ENCODE assay signal across 15 cellular contexts in the genomic region with DNA sequence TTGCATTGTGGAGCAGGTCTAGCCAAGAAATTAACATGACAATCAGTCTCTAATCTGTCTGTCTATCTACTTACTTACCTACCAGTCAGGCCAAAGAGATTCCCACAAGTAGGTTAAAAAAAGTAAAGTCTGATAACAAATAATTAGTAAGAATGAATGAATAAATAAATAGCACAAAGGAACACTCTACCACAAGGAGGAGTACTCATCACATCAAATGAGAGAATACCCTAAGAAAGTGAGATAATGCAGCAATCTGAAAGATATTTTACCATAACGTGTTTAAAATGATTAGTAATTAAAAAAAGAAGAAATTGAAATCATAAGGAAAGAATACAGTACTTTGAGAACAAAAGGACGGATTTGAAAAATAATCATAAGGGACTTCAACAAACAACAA.
DNase-seq lines count a peak whose midpoint lies in the region; ATAC-seq and TF ChIP-seq lines count a peak whose summit lies in the region.
"Had no signal": no experiment of that assay in that cellular context is flagged by ENCODE, and none has a peak within 500 bp of the region (broad histone marks: within the 10 kb centered on the region; RNA-seq: fewer than 3 reads in every experiment).

No MANE protein-coding gene starts in this region.

- no peak overlapping the region for H3K23ac ChIP-seq in mesendoderm (ENCODE audit: low read length)

- no peak overlapping the region for H3K27ac Mint-ChIP-seq in activated CD8-positive, alpha-beta T cell treated with anti-CD3 and anti-CD28 coated beads for 36 hours
- H3K27ac Mint-ChIP-seq: activated naive CD8-positive, alpha-beta T cell treated with anti-CD3 and anti-CD28 coated beads, Interleukin-2, amount 10 ng/mL, durations not matched to agents 7 days and 5 days; memory B cell; progenitor cell of endocrine pancreas; stimulated activated naive B cell treated with anti-CD40 and anti-IgM and Interleukin-4, amounts not matched to agents 10 μg/mL and 1 μg/mL and 100 μg/mL, for 72 hours had no signal

- no peaks in the 10 kb centered on the region; the same call in 1 of the 2 replicates for H3K4me1 ChIP-seq in HEK293 (ENCODE audit: control insufficient read depth, insufficient read depth, low read length)
- no peaks in the 10 kb centered on the region for H3K4me1 ChIP-seq in mesendoderm (ENCODE audit: control insufficient read depth, low read depth, low read length)

- no peaks in the 10 kb centered on the region for H3K27me3 Mint-ChIP-seq in activated CD8-positive, alpha-beta T cell treated with anti-CD3 and anti-CD28 coated beads for 36 hours
- H3K27me3 Mint-ChIP-seq: activated naive CD8-positive, alpha-beta T cell treated with anti-CD3 and anti-CD28 coated beads, Interleukin-2, amount 10 ng/mL, durations not matched to agents 7 days and 5 days; memory B cell; progenitor cell of endocrine pancreas; stimulated activated naive B cell treated with anti-CD40 and anti-IgM and Interleukin-4, amounts not matched to agents 10 μg/mL and 1 μg/mL and 100 μg/mL, for 72 hours had no signal

- H3K56ac ChIP-seq in mesendoderm (ENCODE audit: low read length), result no peak overlapping the region

- TF ChIP-seq CTCF in AG04450 (IDR thresholded peaks at IDR 0.05; ENCODE audit: low read depth, low read length) (peak; percentile 60), HEK293 (tag by site-specific recombination; IDR thresholded peaks at IDR 0.05) (0 out of 2 replicates have a peak, but pooled peaks have one; percentile 10), astrocyte of the spinal cord (IDR thresholded peaks at IDR 0.05; ENCODE audit: low read depth, low read length) (peak; percentile 19)
- TF ChIP-seq CTCF in activated CD8-positive, alpha-beta T cell treated with anti-CD3 and anti-CD28 coated beads for 36 hours (IDR thresholded peaks at IDR 0.05), result no peak

- intact Hi-C loops in activated CD8-positive, alpha-beta T cell treated with anti-CD3 and anti-CD28 coated beads for 36 hours (cut with micrococcal nuclease), result no loop called here

- H3K27me3 ChIP-seq in AG04450 (ENCODE audit: control insufficient read depth, insufficient read depth, low read length) (no peaks in the 10 kb centered on the region), mesendoderm (ENCODE audit: insufficient read depth, low read length, poor library complexity) (no peaks in the 10 kb centered on the region)

- H3K4me2 ChIP-seq in mesendoderm (ENCODE audit: low read length), result no peak overlapping the region

- no peaks in the 10 kb centered on the region for H3K79me2 ChIP-seq in mesendoderm (ENCODE audit: control insufficient read depth, insufficient read depth, low read length)

- H3K4me3 ChIP-seq in AG04450 (ENCODE audit: low read depth, low read length), result no peak overlapping the region
- H3K4me3 ChIP-seq in HEK293 (ENCODE audit: low read depth, low read length), result no peak overlapping the region
- H3K4me3 ChIP-seq in astrocyte of the spinal cord (ENCODE audit: low read depth, low read length), result no peak overlapping the region
- no peak overlapping the region for H3K4me3 ChIP-seq in mesendoderm (ENCODE audit: low read length)

- H3K4me1 Mint-ChIP-seq in activated CD8-positive, alpha-beta T cell treated with anti-CD3 and anti-CD28 coated beads for 36 hours (ENCODE audit: low read depth), result peaks cover 3% of the 10 kb centered on the region
- H3K4me1 Mint-ChIP-seq: memory B cell; stimulated activated naive B cell treated with anti-CD40 and anti-IgM and Interleukin-4, amounts not matched to agents 10 μg/mL and 1 μg/mL and 100 μg/mL, for 72 hours had no signal

- no peak overlapping the region for H3K9ac ChIP-seq in mesendoderm (ENCODE audit: low read length)

- CTCF ChIA-PET in AG04450 (lab: Charles Lee), result interaction anchor here (0.7 to 3.9 kb wide), 19 partner anchors 9 to 268 kb away, joined by 3 to 85 read pairs (median 4); a partner anchor contains a TSS
- CTCF ChIA-PET in HEK293 (lab: Yijun Ruan, JAX), result interaction anchor here (0.7 kb wide), 1 partner anchor 12 kb away, joined by 3 read pairs; no protein-coding TSS in a partner anchor
- CTCF ChIA-PET in activated CD8-positive, alpha-beta T cell treated with anti-CD3 and anti-CD28 coated beads for 36 hours (lab: Charles Lee), result no interaction called here

- no peak overlapping the region for H3K18ac ChIP-seq in mesendoderm (ENCODE audit: low read length)

- H4K8ac ChIP-seq in mesendoderm (ENCODE audit: low read depth, low read length), result no peak overlapping the region

- 100% methylated on average over 1 of the region's 2 CpGs for WGBS in mesendoderm (ENCODE audit: extremely low coverage, insufficient coverage, low lambda C conversion rate)

- H2BK120ac ChIP-seq in mesendoderm (ENCODE audit: low read depth, low read length), result no peak overlapping the region

- H3K9me3 Mint-ChIP-seq in activated CD8-positive, alpha-beta T cell treated with anti-CD3 and anti-CD28 coated beads for 36 hours, result peaks cover 10% of the 10 kb centered on the region

- H3K36me3 ChIP-seq in HEK293 (ENCODE audit: control insufficient read depth in 2 of 2, insufficient read depth in 1 of 2, low read length in 2 of 2) (no peaks in the 10 kb centered on the region), mesendoderm (ENCODE audit: control insufficient read depth, insufficient read depth, low read length) (no peaks in the 10 kb centered on the region)

- H3K27ac ChIP-seq in AG04450 (ENCODE audit: low read depth, low read length) (no peak overlapping the region), HEK293 (ENCODE audit: extremely low read depth, low read depth, low read length) (no peak overlapping the region), mesendoderm (ENCODE audit: low read depth, low read length) (no peak overlapping the region)

- no peak overlapping the region for H3K4ac ChIP-seq in mesendoderm (ENCODE audit: low read depth, low read length)

- H3K9me3 ChIP-seq in AG04450 (ENCODE audit: control insufficient read depth, insufficient read depth, low read length) (peaks cover 3% of the 10 kb centered on the region; the same call in 1 of the 2 replicates), HEK293 (ENCODE audit: control insufficient read depth, insufficient read depth, low read depth, low read length) (no peaks in the 10 kb centered on the region)

- no peak overlapping the region for H2BK5ac ChIP-seq in mesendoderm (ENCODE audit: low read length)

- POLR2A ChIA-PET in AG04450 (lab: Yijun Ruan, JAX), result no interaction called here
- POLR2A ChIA-PET in HEK293 (lab: Yijun Ruan, JAX), result no interaction called here
- POLR2A ChIA-PET in activated CD8-positive, alpha-beta T cell treated with anti-CD3 and anti-CD28 coated beads for 36 hours (lab: Charles Lee), result no interaction called here

- no peaks in the 10 kb centered on the region for H3K79me1 ChIP-seq in mesendoderm (ENCODE audit: low read length)

- peak; percentile 10 for DNase-seq in AG04450 (ENCODE audit: low read depth, low spot score)
- peak; percentile 34 for DNase-seq in astrocyte of the spinal cord (ENCODE audit: low read depth, low spot score)
- DNase-seq in mesendoderm, result peak; percentile 11
- DNase-seq in SKM-1 (lab: John Stamatoyannopoulos, UW; ENCODE audit: unreplicated experiment), result no peak
- no peak for DNase-seq in germinal center (ENCODE audit: low spot score)
- no peak for DNase-seq in activated CD8-positive, alpha-beta T cell treated with anti-CD3 and anti-CD28 coated beads for 36 hours
- DNase-seq: activated naive CD8-positive, alpha-beta T cell treated with anti-CD3 and anti-CD28 coated beads, Interleukin-2, amount 10 ng/mL, durations not matched to agents 7 days and 5 days; NCI-H345; stimulated activated CD4-positive, alpha-beta T cell treated with anti-CD3 and anti-CD28 coated beads, Interleukin-2, amount 100 ng/mL, for 24 hours; stimulated activated naive B cell treated with anti-CD40 and anti-IgM and Interleukin-4, amounts not matched to agents 10 μg/mL and 1 μg/mL and 100 μg/mL, for 72 hours; T1000 had no signal

- no peak overlapping the region for H2AK5ac ChIP-seq in mesendoderm (ENCODE audit: low read length)

- no peak for ATAC-seq in activated CD8-positive, alpha-beta T cell treated with anti-CD3 and anti-CD28 coated beads for 36 hours
- ATAC-seq in HG02642 (IDR thresholded peaks at IDR 0.05; ENCODE audit: poor library complexity, unreplicated experiment), result no peak
- ATAC-seq: stimulated activated naive B cell treated with anti-CD40 and anti-IgM and Interleukin-4, amounts not matched to agents 10 μg/mL and 1 μg/mL and 100 μg/mL, for 72 hours had no signal

- in situ Hi-C loops in astrocyte of the spinal cord (cut with HindIII; ENCODE audit: low sequenced_read_pairs), result no loop called here

- peaks cover 38% of the 10 kb centered on the region for H3K36me3 Mint-ChIP-seq in activated CD8-positive, alpha-beta T cell treated with anti-CD3 and anti-CD28 coated beads for 36 hours (ENCODE audit: low read depth)

- H3K4me3 Mint-ChIP-seq in activated CD8-positive, alpha-beta T cell treated with anti-CD3 and anti-CD28 coated beads for 36 hours, result no peak overlapping the region
- H3K4me3 Mint-ChIP-seq: activated naive CD8-positive, alpha-beta T cell treated with anti-CD3 and anti-CD28 coated beads, Interleukin-2, amount 10 ng/mL, durations not matched to agents 7 days and 5 days; memory B cell; stimulated activated naive B cell treated with anti-CD40 and anti-IgM and Interleukin-4, amounts not matched to agents 10 μg/mL and 1 μg/mL and 100 μg/mL, for 72 hours had no signal

- no peak overlapping the region for H2BK15ac ChIP-seq in mesendoderm (replicated peaks; ENCODE audit: low read depth)

- no peak overlapping the region for H4K5ac ChIP-seq in mesendoderm (ENCODE audit: low read length)

TF ChIP-seq in HEK293, 187 proteins besides CTCF, POLR2A, EP300 and RAD21 (continues in another document):
- TF ChIP-seq ZNF10 (tag by site-specific recombination; IDR thresholded peaks at IDR 0.05) (no peak), ZNF555 (tag by site-specific recombination; conservative IDR thresholded peaks at IDR 0.05) (no peak), ZNF16 (tag by site-specific recombination; IDR thresholded peaks at IDR 0.05; ENCODE audit: low read depth) (no peak), ZNF707 (tag by site-specific recombination; IDR thresholded peaks at IDR 0.05) (no peak), ZNF302 (tag by site-specific recombination; IDR thresholded peaks at IDR 0.05; ENCODE audit: low read depth) (no peak), ZNF529 (tag by site-specific recombination; IDR thresholded peaks at IDR 0.05; ENCODE audit: insufficient replicate concordance) (no peak), WT1 (tag by site-specific recombination; IDR thresholded peaks at IDR 0.05) (no peak), ZIC2 (tag by site-specific recombination; IDR thresholded peaks at IDR 0.05) (no peak)
- TF ChIP-seq, protein P1, sequence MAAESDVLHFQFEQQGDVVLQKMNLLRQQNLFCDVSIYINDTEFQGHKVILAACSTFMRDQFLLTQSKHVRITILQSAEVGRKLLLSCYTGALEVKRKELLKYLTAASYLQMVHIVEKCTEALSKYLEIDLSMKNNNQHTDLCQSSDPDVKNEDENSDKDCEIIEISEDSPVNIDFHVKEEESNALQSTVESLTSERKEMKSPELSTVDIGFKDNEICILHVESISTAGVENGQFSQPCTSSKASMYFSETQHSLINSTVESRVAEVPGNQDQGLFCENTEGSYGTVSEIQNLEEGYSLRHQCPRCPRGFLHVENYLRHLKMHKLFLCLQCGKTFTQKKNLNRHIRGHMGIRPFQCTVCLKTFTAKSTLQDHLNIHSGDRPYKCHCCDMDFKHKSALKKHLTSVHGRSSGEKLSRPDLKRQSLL (tag by site-specific recombination; IDR thresholded peaks at IDR 0.05), result no peak

Comparison
In these comparisons a context has a peak if more than half of its experiments do, and no peak if none do; other contexts are left out.
1. DNase-seq: peak in AG04450 (single experiment), astrocyte of the spinal cord (single experiment) and mesendoderm (single experiment); none in SKM-1 (single experiment), germinal center (single experiment) and activated CD8-positive, alpha-beta T cell treated with anti-CD3 and anti-CD28 coated beads for 36 hours (single experiment).